20 cellular contexts compared by ENCODE assay signal in genomic region chr12:121708313-121709063, GRCh38. TPM values are rescaled to one million over a fixed set of nuclear protein-coding genes. Genes with fewer than 3 reads are reported as not detected.
DNase-seq lines count a peak whose midpoint lies in the region; ATAC-seq and TF ChIP-seq lines count a peak whose summit lies in the region.
"Had no signal": no experiment of that assay in that cellular context is flagged by ENCODE, and none has a peak within 500 bp of the region (broad histone marks: within the 10 kb centered on the region; RNA-seq: fewer than 3 reads in every experiment).

No MANE protein-coding gene starts in this region.

- no peak for ATAC-seq in GM21526 (IDR thresholded peaks at IDR 0.05; ENCODE audit: low FRiP score, unreplicated experiment)
- ATAC-seq: T-cell had no signal

- H3K79me2 ChIP-seq in OCI-LY7 (ENCODE audit: insufficient read depth, low read depth, low read length) (peaks cover 7% of the 10 kb centered on the region; the same call in 1 of the 2 replicates), hepatocyte (peaks cover 8% of the 10 kb centered on the region)

- no peaks in the 10 kb centered on the region for H3K9me2 ChIP-seq in OCI-LY7 (ENCODE audit: insufficient read depth, low read length)
- H3K9me2 ChIP-seq in hepatocyte (replicated peaks; ENCODE audit: insufficient read depth): no peaks in the 10 kb centered on the region
- H3K9me2 ChIP-seq: SK-N-SH had no signal

- 87% methylated on average over 7 of the region's 7 CpGs for WGBS in hepatocyte (ENCODE audit: low lambda C conversion rate, missing lambda C conversion rate)

- H4K20me1 ChIP-seq in BLaER1 (peaks cover 3% of the 10 kb centered on the region), OCI-LY7 (ENCODE audit: insufficient read depth, low read length) (no peaks in the 10 kb centered on the region; the same call in 1 of the 2 replicates), hepatocyte (ENCODE audit: insufficient read depth, poor library complexity, severe bottlenecking) (no peaks in the 10 kb centered on the region)

- H3K9me3 ChIP-seq in BLaER1 (peaks cover 13% of the 10 kb centered on the region), OCI-LY7 (ENCODE audit: low read length) (no peaks in the 10 kb centered on the region), hepatocyte (ENCODE audit: low read depth) (no peaks in the 10 kb centered on the region)
- H3K9me3 ChIP-seq: SK-N-SH had no signal

- no peak overlapping the region; the same call in 1 of the 2 replicates for H2AFZ ChIP-seq in OCI-LY7 (ENCODE audit: low read length)
- no peak overlapping the region for H2AFZ ChIP-seq in hepatocyte

- H3K36me3 ChIP-seq in BLaER1 (no peaks in the 10 kb centered on the region), OCI-LY7 (ENCODE audit: insufficient read depth, low read length) (no peaks in the 10 kb centered on the region), hepatocyte (replicated peaks; ENCODE audit: insufficient read depth, low read depth) (no peaks in the 10 kb centered on the region)

- H3K4me2 ChIP-seq in BLaER1 (peak overlapping the region; percentile 49), OCI-LY7 (ENCODE audit: low read length) (peak overlapping the region; percentile 37), hepatocyte (no peak overlapping the region)
- H3K4me2 ChIP-seq: SK-N-SH had no signal

- POLR2A ChIA-PET in OCI-LY7 (lab: Charles Lee): interaction anchor here (0.6 to 1.0 kb wide), 2 partner anchors 74 to 183 kb away, joined by 3 read pairs; no protein-coding TSS in a partner anchor

- peak; percentile 68 for DNase-seq in GM12865 (ENCODE audit: low read depth)
- DNase-seq in OCI-LY7 (ENCODE audit: low spot score): no peak
- DNase-seq in hepatocyte (ENCODE audit: low spot score): no peak
- DNase-seq in DMS114 treated with DMSO at 0.1 percent for 48 hours (lab: John Stamatoyannopoulos, UW; ENCODE audit: unreplicated experiment): no peak
- DNase-seq in OCI-M2 (lab: John Stamatoyannopoulos, UW; ENCODE audit: unreplicated experiment): no peak
- DNase-seq in SW 1271 (lab: John Stamatoyannopoulos, UW): no peak
- DNase-seq: C1 segment of cervical spinal cord; CD8-positive, alpha-beta memory T cell; DND-41; H7; NCI-H1092 treated with DMSO at 0.1 percent for 48 hours; NCI-H146; NCI-H2029 treated with DMSO at 0.1 percent for 48 hours; NCI-H2171; NCI-H526; SHP77; SK-N-SH; T-cell had no signal

- BruUV-seq in OCI-LY7 (replicated peaks; lab: Mats Ljungman, UMichigan): no TSS peak

- intact Hi-C loops in OCI-LY7 (cut with micrococcal nuclease; ENCODE audit: unreplicated experiment): no loop called here

- H3K27me3 ChIP-seq in BLaER1 (no peaks in the 10 kb centered on the region), hepatocyte (no peaks in the 10 kb centered on the region)

- H3K4me1 ChIP-seq in BLaER1 (peaks cover 29% of the 10 kb centered on the region), OCI-LY7 (ENCODE audit: insufficient read depth, low read length, poor library complexity, severe bottlenecking) (peaks cover 33% of the 10 kb centered on the region), hepatocyte (ENCODE audit: insufficient read depth) (peaks cover 9% of the 10 kb centered on the region)

- CTCF ChIA-PET in OCI-LY7 (lab: Charles Lee; ENCODE audit: unreplicated experiment): interaction anchor here (0.5 kb wide), 1 partner anchor 16 kb away, joined by 5 read pairs; no protein-coding TSS in a partner anchor

- H3K27ac ChIP-seq in BLaER1 (no peak overlapping the region), OCI-LY7 (ENCODE audit: low read depth, low read length, poor library complexity, severe bottlenecking) (no peak overlapping the region), hepatocyte (peak overlapping the region; percentile 94)

- TF ChIP-seq CTCF in GM12865 (IDR thresholded peaks at IDR 0.05; ENCODE audit: insufficient read depth, low read depth, low read length, missing control alignments): no peak
- TF ChIP-seq CTCF in OCI-LY7 (conservative IDR thresholded peaks at IDR 0.05; ENCODE audit: low read length): no peak
- TF ChIP-seq CTCF in hepatocyte (IDR thresholded peaks at IDR 0.05; ENCODE audit: poor library complexity): no peak

- 0 out of 2 replicates have a peak overlapping the region, but pooled peaks have one; percentile 1 for H3K9ac ChIP-seq in BLaER1
- H3K9ac ChIP-seq: SK-N-SH had no signal

- H3K4me3 ChIP-seq in BLaER1 (no peak overlapping the region), GM12865 (ENCODE audit: low read depth, low read length) (no peak overlapping the region), OCI-LY7 (ENCODE audit: low read depth, low read length, poor library complexity, severe bottlenecking) (no peak overlapping the region), hepatocyte (no peak overlapping the region)

RNA-seq across cellular contexts. Expression of gene TMEM120B, which starts 4.1 kb away (rescaled TPM):
- total RNA-seq in OCI-LY7 (2014; rRNA removed; shearing (Covaris generic)): 9.3 and 12.4 TPM in 2 replicates
- total RNA-seq in OCI-LY7 (2022) (20.5 and 21.5 TPM in 2 replicates), hepatocyte (4.7 and 9.5 TPM in 2 replicates)
- polyA plus RNA-seq in hepatocyte: 5.5 and 11.5 TPM in 2 replicates

RNA-seq across cellular contexts. Expression of gene MORN3, which starts 39.0 kb away (rescaled TPM):
- 0.32 TPM in 1 of 2 replicates, not detected in the other for total RNA-seq in OCI-LY7 (2014; rRNA removed; shearing (Covaris generic))
- total RNA-seq in OCI-LY7 (2022): 0.13 and 0.18 TPM in 2 replicates
- 0.27 and 0.68 TPM in 2 replicates for total RNA-seq in hepatocyte
- 0.10 and 1.3 TPM in 2 replicates for polyA plus RNA-seq in hepatocyte
